ENCODE assay signal across 1 cellular context in genomic region chr7:102728-103127, GRCh38.
TF ChIP-seq lines count a peak whose summit lies in the region.

No MANE protein-coding gene starts in this region.

TF ChIP-seq in SK-N-SH, 30 proteins besides CTCF, POLR2A, EP300 and RAD21:
- no peak for TF ChIP-seq RXRA (IDR thresholded peaks at IDR 0.05; ENCODE audit: borderline replicate concordance, low read depth)
- no peak for TF ChIP-seq RFX5 (IDR thresholded peaks at IDR 0.05; ENCODE audit: low read length)
- TF ChIP-seq, protein P1, sequence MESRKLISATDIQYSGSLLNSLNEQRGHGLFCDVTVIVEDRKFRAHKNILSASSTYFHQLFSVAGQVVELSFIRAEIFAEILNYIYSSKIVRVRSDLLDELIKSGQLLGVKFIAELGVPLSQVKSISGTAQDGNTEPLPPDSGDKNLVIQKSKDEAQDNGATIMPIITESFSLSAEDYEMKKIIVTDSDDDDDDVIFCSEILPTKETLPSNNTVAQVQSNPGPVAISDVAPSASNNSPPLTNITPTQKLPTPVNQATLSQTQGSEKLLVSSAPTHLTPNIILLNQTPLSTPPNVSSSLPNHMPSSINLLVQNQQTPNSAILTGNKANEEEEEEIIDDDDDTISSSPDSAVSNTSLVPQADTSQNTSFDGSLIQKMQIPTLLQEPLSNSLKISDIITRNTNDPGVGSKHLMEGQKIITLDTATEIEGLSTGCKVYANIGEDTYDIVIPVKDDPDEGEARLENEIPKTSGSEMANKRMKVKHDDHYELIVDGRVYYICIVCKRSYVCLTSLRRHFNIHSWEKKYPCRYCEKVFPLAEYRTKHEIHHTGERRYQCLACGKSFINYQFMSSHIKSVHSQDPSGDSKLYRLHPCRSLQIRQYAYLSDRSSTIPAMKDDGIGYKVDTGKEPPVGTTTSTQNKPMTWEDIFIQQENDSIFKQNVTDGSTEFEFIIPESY (IDR thresholded peaks at IDR 0.05; ENCODE audit: borderline replicate concordance, low read depth), result no peak
- no peak for TF ChIP-seq MAX (IDR thresholded peaks at IDR 0.05; ENCODE audit: low read depth)
- TF ChIP-seq TAF1 (IDR thresholded peaks at IDR 0.05; ENCODE audit: borderline replicate concordance, low read depth, low read length), result no peak
- no peak for TF ChIP-seq GATA2 (CRISPR knock-in tag; IDR thresholded peaks at IDR 0.05)
